In the genomic region with DNA sequence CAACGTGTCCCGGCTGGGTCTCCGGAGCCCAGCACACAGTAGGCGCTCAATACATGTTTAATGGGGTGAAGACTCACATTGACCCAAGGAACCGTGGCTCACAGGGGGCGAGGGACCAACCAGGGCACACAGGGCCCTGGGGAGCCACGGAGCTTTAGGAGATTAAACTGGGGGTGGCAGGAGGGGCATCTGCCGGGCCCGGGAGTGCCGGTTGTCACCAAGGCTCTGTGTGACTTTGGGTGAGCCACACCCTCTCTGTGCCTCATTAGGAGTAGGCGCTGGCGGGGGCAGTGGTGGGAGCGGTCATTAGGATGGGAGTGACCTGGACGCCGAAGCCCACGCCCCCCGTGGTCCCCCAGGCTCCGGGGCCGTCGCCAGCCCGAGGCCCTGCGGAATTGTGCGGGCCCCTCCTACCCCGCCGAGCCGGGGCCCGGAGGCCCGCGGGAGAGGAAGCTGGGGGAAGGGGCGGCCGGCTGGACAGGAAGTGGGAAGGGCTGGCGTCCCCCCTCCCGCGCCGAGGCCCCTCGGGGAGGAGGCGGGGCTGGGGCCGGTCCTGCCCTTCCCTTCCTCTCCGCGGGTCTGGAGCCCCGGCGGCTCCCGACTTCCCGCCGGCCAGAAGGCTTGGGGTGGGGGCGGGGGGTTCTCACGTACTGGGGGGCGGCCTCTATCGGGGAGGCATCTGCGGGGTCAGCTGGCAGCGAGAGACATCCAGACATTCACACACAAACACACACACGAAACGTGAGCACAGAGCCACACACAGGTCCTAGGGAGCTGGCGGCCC, we compare ENCODE assay signal across 2 cellular contexts.
A peak's percentile ranks its signal among the peaks of the same experiment; 100 is the strongest.
TF ChIP-seq lines count a peak whose summit lies in the region.

No MANE protein-coding gene starts in this region.

TF ChIP-seq in IMR-90, 13 proteins besides CTCF, POLR2A, EP300 and RAD21:
- TF ChIP-seq RCOR1 (IDR thresholded peaks at IDR 0.05; ENCODE audit: insufficient replicate concordance, low read length) (no peak), MAZ (IDR thresholded peaks at IDR 0.05; ENCODE audit: borderline replicate concordance, low read depth, low read length) (peak; percentile 89; the same call in 1 of the 2 replicates), NFE2L2 (IDR thresholded peaks at IDR 0.05; ENCODE audit: low read depth, low read length) (no peak)
- TF ChIP-seq, protein P1, sequence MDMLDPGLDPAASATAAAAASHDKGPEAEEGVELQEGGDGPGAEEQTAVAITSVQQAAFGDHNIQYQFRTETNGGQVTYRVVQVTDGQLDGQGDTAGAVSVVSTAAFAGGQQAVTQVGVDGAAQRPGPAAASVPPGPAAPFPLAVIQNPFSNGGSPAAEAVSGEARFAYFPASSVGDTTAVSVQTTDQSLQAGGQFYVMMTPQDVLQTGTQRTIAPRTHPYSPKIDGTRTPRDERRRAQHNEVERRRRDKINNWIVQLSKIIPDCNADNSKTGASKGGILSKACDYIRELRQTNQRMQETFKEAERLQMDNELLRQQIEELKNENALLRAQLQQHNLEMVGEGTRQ (IDR thresholded peaks at IDR 0.05; ENCODE audit: low read depth, low read length) = no peak

TF ChIP-seq in SK-N-SH, 30 proteins besides CTCF, POLR2A, EP300 and RAD21:
- TF ChIP-seq TAF1 (IDR thresholded peaks at IDR 0.05; ENCODE audit: borderline replicate concordance, low read depth, low read length) = peak; percentile 42; the same call in 1 of the 2 replicates
- 0 out of 2 replicates have a peak, but pooled peaks have one; percentile 10 for TF ChIP-seq SIN3A (IDR thresholded peaks at IDR 0.05; ENCODE audit: borderline replicate concordance, low read depth, low read length)
- TF ChIP-seq FOSL2 (IDR thresholded peaks at IDR 0.05; ENCODE audit: borderline replicate concordance, low read depth) = no peak
- TF ChIP-seq NRF1 (IDR thresholded peaks at IDR 0.05; ENCODE audit: low read depth, low read length) = no peak
- no peak for TF ChIP-seq GATA2 (CRISPR knock-in tag; IDR thresholded peaks at IDR 0.05)
- TF ChIP-seq TEAD4 (IDR thresholded peaks at IDR 0.05; ENCODE audit: borderline replicate concordance, insufficient read depth) = no peak
- TF ChIP-seq POLR2AphosphoS5 (IDR thresholded peaks at IDR 0.05; ENCODE audit: low read depth, low read length) = peak; percentile 35; the same call in 1 of the 2 replicates
- TF ChIP-seq RCOR1 (IDR thresholded peaks at IDR 0.05; ENCODE audit: low read length) = no peak
- TF ChIP-seq, protein P2, sequence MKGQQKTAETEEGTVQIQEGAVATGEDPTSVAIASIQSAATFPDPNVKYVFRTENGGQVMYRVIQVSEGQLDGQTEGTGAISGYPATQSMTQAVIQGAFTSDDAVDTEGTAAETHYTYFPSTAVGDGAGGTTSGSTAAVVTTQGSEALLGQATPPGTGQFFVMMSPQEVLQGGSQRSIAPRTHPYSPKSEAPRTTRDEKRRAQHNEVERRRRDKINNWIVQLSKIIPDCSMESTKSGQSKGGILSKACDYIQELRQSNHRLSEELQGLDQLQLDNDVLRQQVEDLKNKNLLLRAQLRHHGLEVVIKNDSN (IDR thresholded peaks at IDR 0.05; ENCODE audit: borderline replicate concordance, low read depth) = no peak
- peak; percentile 32 for TF ChIP-seq CHD2 (IDR thresholded peaks at IDR 0.05; ENCODE audit: low read length, partially characterized antibody)
- TF ChIP-seq SMC3 (IDR thresholded peaks at IDR 0.05; ENCODE audit: low read depth, low read length) = no peak
- TF ChIP-seq, protein P3, sequence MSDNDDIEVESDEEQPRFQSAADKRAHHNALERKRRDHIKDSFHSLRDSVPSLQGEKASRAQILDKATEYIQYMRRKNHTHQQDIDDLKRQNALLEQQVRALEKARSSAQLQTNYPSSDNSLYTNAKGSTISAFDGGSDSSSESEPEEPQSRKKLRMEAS (IDR thresholded peaks at IDR 0.05; ENCODE audit: low read depth) = 0 out of 2 replicates have a peak, but pooled peaks have one; percentile 15
- TF ChIP-seq GABPA (IDR thresholded peaks at IDR 0.05; ENCODE audit: low read depth) = peak; percentile 75
